15 cellular contexts compared by ENCODE assay signal in the genomic region with DNA sequence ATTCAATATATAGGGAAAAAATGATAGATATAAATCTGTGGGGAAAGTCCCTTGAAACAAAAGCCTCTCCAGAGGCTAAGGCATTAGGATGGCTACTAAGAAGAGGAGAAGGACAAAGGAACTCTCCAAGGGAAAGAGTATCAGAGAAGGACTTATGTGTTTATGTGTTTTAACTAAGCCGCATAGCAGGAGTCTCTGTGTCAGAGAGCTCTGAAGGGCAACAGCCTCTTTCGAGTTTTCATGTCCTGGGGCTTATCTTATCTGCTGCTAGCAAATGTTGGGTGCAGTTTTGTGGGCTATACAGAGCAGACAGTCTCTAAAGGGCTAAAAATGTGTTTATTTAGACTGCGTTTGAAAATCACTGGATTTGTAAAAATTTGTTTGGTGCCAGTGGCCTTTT.
"Had no signal": no experiment of that assay in that cellular context is flagged by ENCODE, and none has a peak within 500 bp of the region (broad histone marks: within the 10 kb centered on the region; RNA-seq: fewer than 3 reads in every experiment).

No MANE protein-coding gene starts in this region.

- H3K27ac ChIP-seq: breast epithelium, foreskin keratinocyte, left lung, prostate gland, right atrium auricular region, testis had no signal

- H3K9me3 ChIP-seq: breast epithelium, left lung, prostate gland, right atrium auricular region, testis had no signal

- H3K9me3 Mint-ChIP-seq: activated naive CD4-positive, alpha-beta T cell treated with anti-CD3 and anti-CD28 coated beads, Interleukin-2, amount 50 U/mL, for 24 hours; T-cell; type B pancreatic cell had no signal

- H3K36me3 ChIP-seq: breast epithelium, left lung, prostate gland, right atrium auricular region had no signal

- H3K4me1 Mint-ChIP-seq: activated naive CD4-positive, alpha-beta T cell treated with anti-CD3 and anti-CD28 coated beads, Interleukin-2, amount 50 U/mL, for 24 hours; T-cell had no signal

- H3K27ac Mint-ChIP-seq: activated naive CD4-positive, alpha-beta T cell treated with anti-CD3 and anti-CD28 coated beads, Interleukin-2, amount 50 U/mL, for 24 hours; effector memory CD8-positive, alpha-beta T cell; T-cell; type B pancreatic cell had no signal

- H3K36me3 Mint-ChIP-seq: activated naive CD4-positive, alpha-beta T cell treated with anti-CD3 and anti-CD28 coated beads, Interleukin-2, amount 50 U/mL, for 24 hours; T-cell; type B pancreatic cell had no signal

- H3K4me1 ChIP-seq: breast epithelium, foreskin keratinocyte, left lung, prostate gland, right atrium auricular region, testis had no signal

- H3K4me3 Mint-ChIP-seq: activated naive CD4-positive, alpha-beta T cell treated with anti-CD3 and anti-CD28 coated beads, Interleukin-2, amount 50 U/mL, for 24 hours; effector memory CD8-positive, alpha-beta T cell; T-cell; type B pancreatic cell had no signal

- ATAC-seq: effector memory CD8-positive, alpha-beta T cell; foreskin keratinocyte; left lung; T-cell had no signal

- H3K4me3 ChIP-seq: breast epithelium, left lung, prostate gland, right atrium auricular region, testis had no signal

- H3K27me3 ChIP-seq: foreskin keratinocyte, right atrium auricular region, testis had no signal

- DNase-seq: activated CD4-positive, CD25-positive, alpha-beta regulatory T cell treated with anti-CD3 and anti-CD28 coated beads, Interleukin-2, amount 50 U/mL, for 72 hours; activated gamma-delta T cell; effector memory CD8-positive, alpha-beta T cell; foreskin keratinocyte; glutamatergic neuron; hypothalamus; left lung; stimulated activated CD4-positive, alpha-beta T cell treated with anti-CD3 and anti-CD28 coated beads, Interleukin-4, amount 100 ng/mL, for 1 hour; T-cell; testis had no signal

- H3K27me3 Mint-ChIP-seq: activated naive CD4-positive, alpha-beta T cell treated with anti-CD3 and anti-CD28 coated beads, Interleukin-2, amount 50 U/mL, for 24 hours; effector memory CD8-positive, alpha-beta T cell; T-cell; type B pancreatic cell had no signal
